In the genomic region with DNA sequence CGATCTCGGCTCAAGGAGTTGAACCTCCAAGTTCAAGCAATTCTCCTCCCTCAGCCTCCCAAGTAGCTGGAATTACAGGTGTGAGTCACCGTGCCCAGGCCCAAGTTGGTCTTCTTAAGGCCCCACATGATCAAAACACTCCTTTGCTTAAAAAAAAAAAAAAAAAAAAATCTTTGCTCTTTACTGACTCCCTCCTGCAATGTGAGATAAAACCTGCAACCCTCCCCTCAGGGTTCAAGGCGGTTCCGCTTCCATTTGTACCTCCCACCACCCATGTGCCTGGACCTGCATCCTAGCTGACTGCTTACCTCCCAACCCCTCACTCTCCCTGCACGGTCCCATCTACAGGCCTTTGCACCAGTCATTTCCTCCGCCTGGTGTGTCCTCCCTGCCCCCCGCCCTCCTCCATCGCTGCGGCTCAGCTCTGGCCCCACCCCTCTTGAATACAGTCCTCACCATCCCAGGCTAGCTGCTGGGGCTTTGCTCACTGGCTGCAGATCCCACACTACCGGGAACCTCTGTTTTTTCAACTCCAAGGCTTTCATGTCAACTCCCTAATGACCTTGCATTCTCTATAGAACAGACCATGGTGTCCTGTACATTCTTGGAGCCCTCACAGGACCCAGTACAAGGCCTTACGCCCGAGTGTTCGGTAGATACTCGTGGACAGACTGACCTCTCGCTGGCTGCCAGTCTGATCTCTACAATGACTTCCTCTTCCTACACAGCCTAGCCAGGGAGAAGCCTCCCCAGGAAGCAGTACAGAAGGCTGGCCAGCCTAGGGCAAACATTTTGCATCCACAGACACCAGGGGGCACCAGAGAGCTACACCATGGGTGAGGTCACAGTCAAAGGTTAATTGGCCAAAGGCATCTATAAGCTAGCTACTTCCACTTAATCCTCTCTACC, we compare ENCODE assay signal across 8 cellular contexts. TPM values are rescaled to one million over a fixed set of nuclear protein-coding genes. Genes with fewer than 3 reads are reported as not detected.
DNase-seq lines count a peak whose midpoint lies in the region; ATAC-seq and TF ChIP-seq lines count a peak whose summit lies in the region.

No MANE protein-coding gene starts in this region.

- H3K9me3 Mint-ChIP-seq in activated T-helper 1 cell treated with anti-CD3 and anti-CD28 coated beads, Interleukin-12 subunit alpha, Interleukin-12 subunit beta, Interleukin-2, Interleukin-4 antibody, amounts not matched to agents 30 ng/mL and 10 ng/mL and 1 ng/mL, durations not matched to agents 14 hours and 24 hours and 36 hours = no peaks in the 10 kb centered on the region
- H3K9me3 Mint-ChIP-seq in nephron = no peaks in the 10 kb centered on the region

- H3K36me3 ChIP-seq in Karpas-422 (ENCODE audit: insufficient read depth, low read length) = peaks cover 61% of the 10 kb centered on the region

- peaks cover 5% of the 10 kb centered on the region for H4K20me1 ChIP-seq in Karpas-422 (ENCODE audit: insufficient read depth, low read depth, low read length)

- H3K79me2 ChIP-seq in Karpas-422 (ENCODE audit: low read length) = peaks cover 25% of the 10 kb centered on the region

- ATAC-seq in stimulated activated naive CD8-positive, alpha-beta T cell treated with anti-CD3 and anti-CD28 coated beads, Interleukin-15, Interleukin-2, amounts not matched to agents 100 U/mL and 50 U/mL, for 24 hours = peak; percentile 86
- ATAC-seq in HG03520 (IDR thresholded peaks at IDR 0.05; ENCODE audit: unreplicated experiment) = no peak

- H3K9me3 ChIP-seq in Karpas-422 (ENCODE audit: low read length) = no peaks in the 10 kb centered on the region

- peaks cover 30% of the 10 kb centered on the region for H3K4me1 Mint-ChIP-seq in activated T-helper 1 cell treated with anti-CD3 and anti-CD28 coated beads, Interleukin-12 subunit alpha, Interleukin-12 subunit beta, Interleukin-2, Interleukin-4 antibody, amounts not matched to agents 30 ng/mL and 10 ng/mL and 1 ng/mL, durations not matched to agents 14 hours and 24 hours and 36 hours (ENCODE audit: low read depth)
- peaks cover 43% of the 10 kb centered on the region for H3K4me1 Mint-ChIP-seq in nephron

- H3K27ac Mint-ChIP-seq in activated T-helper 1 cell treated with anti-CD3 and anti-CD28 coated beads, Interleukin-12 subunit alpha, Interleukin-12 subunit beta, Interleukin-2, Interleukin-4 antibody, amounts not matched to agents 30 ng/mL and 10 ng/mL and 1 ng/mL, durations not matched to agents 14 hours and 24 hours and 36 hours = peak overlapping the region; percentile 78
- H3K27ac Mint-ChIP-seq in nephron = peak overlapping the region; percentile 35 to 87 (median 57)

- no peaks in the 10 kb centered on the region for H3K9me2 ChIP-seq in Karpas-422 (replicated peaks; ENCODE audit: insufficient read depth, low read length)

- no peak overlapping the region for H3K4me3 ChIP-seq in GM12865 (ENCODE audit: low read depth, low read length)
- no peak overlapping the region for H3K4me3 ChIP-seq in Karpas-422 (ENCODE audit: low read length)
- no peak overlapping the region for H3K4me3 ChIP-seq in fibroblast of pulmonary artery (replicated peaks; ENCODE audit: low read depth, low read length)

- no peaks in the 10 kb centered on the region for H3K27me3 Mint-ChIP-seq in activated T-helper 1 cell treated with anti-CD3 and anti-CD28 coated beads, Interleukin-12 subunit alpha, Interleukin-12 subunit beta, Interleukin-2, Interleukin-4 antibody, amounts not matched to agents 30 ng/mL and 10 ng/mL and 1 ng/mL, durations not matched to agents 14 hours and 24 hours and 36 hours (ENCODE audit: insufficient read depth)
- H3K27me3 Mint-ChIP-seq in nephron (ENCODE audit: low read depth) = no peaks in the 10 kb centered on the region

- no peaks in the 10 kb centered on the region for H3K27me3 ChIP-seq in Karpas-422 (ENCODE audit: low read length)

- no peak overlapping the region for H3K4me3 Mint-ChIP-seq in activated T-helper 1 cell treated with anti-CD3 and anti-CD28 coated beads, Interleukin-12 subunit alpha, Interleukin-12 subunit beta, Interleukin-2, Interleukin-4 antibody, amounts not matched to agents 30 ng/mL and 10 ng/mL and 1 ng/mL, durations not matched to agents 14 hours and 24 hours and 36 hours
- H3K4me3 Mint-ChIP-seq in nephron = no peak overlapping the region

- no peak overlapping the region for H3K4me2 ChIP-seq in Karpas-422 (ENCODE audit: low read depth, low read length, poor library complexity, severe bottlenecking)

- peaks cover 43% of the 10 kb centered on the region for H3K36me3 Mint-ChIP-seq in activated T-helper 1 cell treated with anti-CD3 and anti-CD28 coated beads, Interleukin-12 subunit alpha, Interleukin-12 subunit beta, Interleukin-2, Interleukin-4 antibody, amounts not matched to agents 30 ng/mL and 10 ng/mL and 1 ng/mL, durations not matched to agents 14 hours and 24 hours and 36 hours (ENCODE audit: low read depth)
- H3K36me3 Mint-ChIP-seq in nephron (ENCODE audit: low read depth) = peaks cover 49% of the 10 kb centered on the region

- H3K27ac ChIP-seq in Karpas-422 (ENCODE audit: low read length) = no peak overlapping the region

- intact Hi-C loops in activated T-helper 1 cell treated with anti-CD3 and anti-CD28 coated beads, Interleukin-12 subunit alpha, Interleukin-12 subunit beta, Interleukin-2, Interleukin-4 antibody, amounts not matched to agents 30 ng/mL and 10 ng/mL and 1 ng/mL, durations not matched to agents 14 hours and 24 hours and 36 hours (cut with micrococcal nuclease) = loop anchor here (1.0 kb wide), 9 partner anchors 13 to 310 kb away; a partner anchor contains a TSS

- no peak overlapping the region for H2AFZ ChIP-seq in Karpas-422 (ENCODE audit: low read length)

- DNase-seq in GM12865 (ENCODE audit: low read depth) = peak; percentile 86
- DNase-seq in Karpas-422 = peak; percentile 95
- DNase-seq in RPMI7951 (ENCODE audit: low read depth) = peak; percentile 73
- DNase-seq in activated T-helper 1 cell treated with anti-CD3 and anti-CD28 coated beads, Interleukin-12 subunit alpha, Interleukin-12 subunit beta, Interleukin-2, Interleukin-4 antibody, amounts not matched to agents 30 ng/mL and 10 ng/mL and 1 ng/mL, durations not matched to agents 14 hours and 24 hours and 36 hours (ENCODE audit: low spot score) = peak; percentile 77
- peak; percentile 86 for DNase-seq in fibroblast of pulmonary artery (ENCODE audit: low read depth)
- peak; percentile 93 for DNase-seq in stimulated activated naive CD8-positive, alpha-beta T cell treated with anti-CD3 and anti-CD28 coated beads, Interleukin-15, Interleukin-2, amounts not matched to agents 100 U/mL and 50 U/mL, for 24 hours

- H3K9ac ChIP-seq in Karpas-422 (ENCODE audit: low read length) = no peak overlapping the region

- peaks cover 6% of the 10 kb centered on the region; the same call in 1 of the 2 replicates for H3K4me1 ChIP-seq in Karpas-422 (ENCODE audit: low read length)

- TF ChIP-seq CTCF in GM12865 (IDR thresholded peaks at IDR 0.05; ENCODE audit: insufficient read depth, low read depth, low read length, missing control alignments) (peak; percentile 91), fibroblast of pulmonary artery (IDR thresholded peaks at IDR 0.05; ENCODE audit: low read length, missing control alignments) (peak; percentile 97), nephron (IDR thresholded peaks at IDR 0.05; ENCODE audit: unreplicated experiment in 3 of 3) (peak; percentile 81 to 95 (median 90))

RNA-seq across cellular contexts. Expression of a gene that starts 14.2 kb away (rescaled TPM):
- 7.4 and 7.7 TPM in 2 replicates for total RNA-seq in Karpas-422 (2014; rRNA removed; shearing (Covaris generic); ENCODE audit: low replicate concordance)
- 20.4 and 26.6 TPM in 2 replicates for total RNA-seq in RPMI7951 (2014; rRNA removed; shearing (Covaris generic))
- total RNA-seq in activated T-helper 1 cell treated with anti-CD3 and anti-CD28 coated beads, Interleukin-12 subunit alpha, Interleukin-12 subunit beta, Interleukin-2, Interleukin-4 antibody, amounts not matched to agents 30 ng/mL and 10 ng/mL and 1 ng/mL, durations not matched to agents 14 hours and 24 hours and 36 hours = 29.7 and 30.6 TPM in 2 replicates
